ENCODE assay signal across 22 cellular contexts in the genomic region with DNA sequence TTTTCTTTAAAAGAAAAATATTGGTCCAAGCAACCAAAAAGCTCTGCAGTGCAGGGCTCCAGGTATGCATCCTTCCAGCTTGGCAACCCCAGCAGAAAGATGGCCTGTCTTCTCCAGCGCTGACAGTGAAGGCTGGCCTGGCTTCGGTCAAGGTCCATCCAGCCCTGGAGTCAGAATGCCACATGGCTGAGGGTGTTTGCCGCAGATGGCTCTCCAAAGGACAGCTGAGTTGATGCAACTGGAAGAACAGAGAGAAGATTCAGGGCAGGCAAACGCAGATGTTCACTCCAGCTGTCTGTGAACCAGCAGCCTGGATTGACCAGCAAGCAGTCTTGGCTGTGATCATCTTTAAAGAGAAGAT. TPM values are rescaled to one million over a fixed set of nuclear protein-coding genes. Genes with fewer than 3 reads are reported as not detected.
"Had no signal": no experiment of that assay in that cellular context is flagged by ENCODE, and none has a peak within 500 bp of the region (broad histone marks: within the 10 kb centered on the region; RNA-seq: fewer than 3 reads in every experiment).

No MANE protein-coding gene starts in this region.

- H3K36me3 ChIP-seq: adrenal gland, breast epithelium, upper lobe of right lung had no signal

- H3K4me3 ChIP-seq: adrenal gland, breast epithelium, testis, upper lobe of right lung had no signal

- H3K9me3 ChIP-seq: adrenal gland, breast epithelium, testis, upper lobe of right lung had no signal

- H3K27ac ChIP-seq: adrenal gland, breast epithelium, testis, upper lobe of right lung had no signal

- H3K27ac Mint-ChIP-seq: activated B cell treated with CpG ODN at 0.5 μM for 24 hours; activated CD8-positive, alpha-beta T cell treated with anti-CD3 and anti-CD28 coated beads, Interleukin-2, amount 10 ng/mL, durations not matched to agents 7 days and 5 days; activated naive CD4-positive, alpha-beta T cell treated with anti-CD3 and anti-CD28 coated beads for 36 hours; activated T-cell treated with anti-CD3 and anti-CD28 coated beads, Interleukin-2, amount 50 U/mL, for 24 hours; effector memory CD8-positive, alpha-beta T cell had no signal

- H3K27me3 Mint-ChIP-seq: activated B cell treated with CpG ODN at 0.5 μM for 24 hours; activated T-cell treated with anti-CD3 and anti-CD28 coated beads, Interleukin-2, amount 50 U/mL, for 24 hours had no signal

- H3K27me3 ChIP-seq: adrenal gland, breast epithelium, testis, upper lobe of right lung had no signal

- ATAC-seq: effector memory CD8-positive, alpha-beta T cell; left colon; SK-N-SH treated with all-trans-retinoic acid at 6 μM for 48 hours; upper lobe of right lung had no signal

- H3K4me1 ChIP-seq: adrenal gland, breast epithelium, testis, upper lobe of right lung had no signal

- H3K9me3 Mint-ChIP-seq: activated B cell treated with CpG ODN at 0.5 μM for 24 hours; activated naive CD4-positive, alpha-beta T cell treated with anti-CD3 and anti-CD28 coated beads for 36 hours; activated T-cell treated with anti-CD3 and anti-CD28 coated beads, Interleukin-2, amount 50 U/mL, for 24 hours had no signal

- H3K4me3 Mint-ChIP-seq: activated B cell treated with CpG ODN at 0.5 μM for 24 hours; activated CD8-positive, alpha-beta T cell treated with anti-CD3 and anti-CD28 coated beads, Interleukin-2, amount 10 ng/mL, durations not matched to agents 7 days and 5 days; activated naive CD4-positive, alpha-beta T cell treated with anti-CD3 and anti-CD28 coated beads for 36 hours; activated T-cell treated with anti-CD3 and anti-CD28 coated beads, Interleukin-2, amount 50 U/mL, for 24 hours; effector memory CD8-positive, alpha-beta T cell had no signal

- H3K4me1 Mint-ChIP-seq: activated B cell treated with CpG ODN at 0.5 μM for 24 hours had no signal

- DNase-seq: activated B cell treated with CpG ODN at 0.5 μM for 24 hours; activated naive CD4-positive, alpha-beta T cell treated with anti-CD3 and anti-CD28 coated beads for 36 hours; activated T-cell treated with anti-CD3 and anti-CD28 coated beads, Interleukin-2, amount 50 U/mL, for 24 hours; effector memory CD8-positive, alpha-beta T cell; left colon; occipital lobe; stimulated activated CD4-positive, alpha-beta T cell treated with anti-CD3 and anti-CD28 coated beads, Interleukin-2, amount 100 ng/mL, for 24 hours; T-helper 1 cell; T-helper 9 cell; testis had no signal

RNA-seq across cellular contexts. Expression of a gene that starts 51.4 kb away (rescaled TPM):
- total RNA-seq: activated B cell treated with CpG ODN at 0.5 μM for 24 hours; activated CD8-positive, alpha-beta T cell treated with anti-CD3 and anti-CD28 coated beads, Interleukin-2, amount 10 ng/mL, durations not matched to agents 7 days and 5 days; activated naive CD4-positive, alpha-beta T cell treated with anti-CD3 and anti-CD28 coated beads for 36 hours; astrocyte; chondrocyte; dermis microvascular lymphatic vessel endothelial cell; fibroblast of villous mesenchyme; glomerular endothelial cell; mammary epithelial cell had no signal
- polyA plus RNA-seq: neural cell had no signal
